ENCODE assay signal across 2 cellular contexts in the genomic region with DNA sequence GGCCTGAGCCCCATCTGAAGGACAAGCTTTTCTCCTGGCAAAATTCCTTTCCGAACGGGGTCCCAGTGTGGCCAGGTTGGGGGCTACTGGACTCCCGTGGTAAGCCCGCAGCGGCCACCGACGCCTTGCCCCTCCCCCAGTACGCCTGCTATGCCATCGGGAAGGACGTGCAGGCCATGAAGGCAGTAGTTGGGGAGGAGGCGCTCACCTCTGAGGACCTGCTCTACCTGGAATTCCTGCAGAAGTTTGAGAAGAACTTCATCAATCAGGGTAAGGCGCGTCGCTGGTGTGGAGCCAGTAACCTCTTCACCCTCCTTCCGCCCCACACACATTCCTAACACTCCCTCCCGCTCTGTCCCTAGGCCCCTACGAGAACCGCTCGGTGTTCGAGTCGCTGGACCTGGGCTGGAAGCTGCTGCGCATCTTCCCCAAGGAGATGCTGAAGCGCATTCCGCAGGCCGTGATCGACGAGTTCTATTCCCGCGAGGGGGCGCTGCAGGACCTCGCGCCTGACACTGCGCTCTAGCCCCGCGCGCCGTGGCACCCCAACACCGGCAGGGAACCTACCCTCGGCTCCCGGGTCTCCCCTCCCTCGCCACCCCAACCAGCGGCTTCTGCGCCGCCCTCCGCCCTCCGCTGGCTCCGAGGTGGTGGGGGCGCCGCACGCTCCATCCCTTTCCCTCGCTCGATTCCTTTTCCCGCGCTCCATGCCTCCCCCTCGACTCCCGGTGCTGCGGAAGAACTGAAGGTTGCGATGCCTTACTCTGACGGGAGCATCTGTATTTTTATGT.
TF ChIP-seq lines count a peak whose summit lies in the region.

No MANE protein-coding gene starts in this region.

TF ChIP-seq in IMR-90, 13 proteins besides CTCF, POLR2A, EP300 and RAD21:
- TF ChIP-seq MXI1 (IDR thresholded peaks at IDR 0.05; ENCODE audit: borderline replicate concordance, low read depth, low read length) (no peak), SMC3 (IDR thresholded peaks at IDR 0.05; ENCODE audit: low read depth, low read length) (peak; percentile 41; the same call in 1 of the 2 replicates)

TF ChIP-seq in HepG2, 621 proteins besides CTCF, POLR2A, EP300 and RAD21 (continues in another document):
- TF ChIP-seq, protein P1, sequence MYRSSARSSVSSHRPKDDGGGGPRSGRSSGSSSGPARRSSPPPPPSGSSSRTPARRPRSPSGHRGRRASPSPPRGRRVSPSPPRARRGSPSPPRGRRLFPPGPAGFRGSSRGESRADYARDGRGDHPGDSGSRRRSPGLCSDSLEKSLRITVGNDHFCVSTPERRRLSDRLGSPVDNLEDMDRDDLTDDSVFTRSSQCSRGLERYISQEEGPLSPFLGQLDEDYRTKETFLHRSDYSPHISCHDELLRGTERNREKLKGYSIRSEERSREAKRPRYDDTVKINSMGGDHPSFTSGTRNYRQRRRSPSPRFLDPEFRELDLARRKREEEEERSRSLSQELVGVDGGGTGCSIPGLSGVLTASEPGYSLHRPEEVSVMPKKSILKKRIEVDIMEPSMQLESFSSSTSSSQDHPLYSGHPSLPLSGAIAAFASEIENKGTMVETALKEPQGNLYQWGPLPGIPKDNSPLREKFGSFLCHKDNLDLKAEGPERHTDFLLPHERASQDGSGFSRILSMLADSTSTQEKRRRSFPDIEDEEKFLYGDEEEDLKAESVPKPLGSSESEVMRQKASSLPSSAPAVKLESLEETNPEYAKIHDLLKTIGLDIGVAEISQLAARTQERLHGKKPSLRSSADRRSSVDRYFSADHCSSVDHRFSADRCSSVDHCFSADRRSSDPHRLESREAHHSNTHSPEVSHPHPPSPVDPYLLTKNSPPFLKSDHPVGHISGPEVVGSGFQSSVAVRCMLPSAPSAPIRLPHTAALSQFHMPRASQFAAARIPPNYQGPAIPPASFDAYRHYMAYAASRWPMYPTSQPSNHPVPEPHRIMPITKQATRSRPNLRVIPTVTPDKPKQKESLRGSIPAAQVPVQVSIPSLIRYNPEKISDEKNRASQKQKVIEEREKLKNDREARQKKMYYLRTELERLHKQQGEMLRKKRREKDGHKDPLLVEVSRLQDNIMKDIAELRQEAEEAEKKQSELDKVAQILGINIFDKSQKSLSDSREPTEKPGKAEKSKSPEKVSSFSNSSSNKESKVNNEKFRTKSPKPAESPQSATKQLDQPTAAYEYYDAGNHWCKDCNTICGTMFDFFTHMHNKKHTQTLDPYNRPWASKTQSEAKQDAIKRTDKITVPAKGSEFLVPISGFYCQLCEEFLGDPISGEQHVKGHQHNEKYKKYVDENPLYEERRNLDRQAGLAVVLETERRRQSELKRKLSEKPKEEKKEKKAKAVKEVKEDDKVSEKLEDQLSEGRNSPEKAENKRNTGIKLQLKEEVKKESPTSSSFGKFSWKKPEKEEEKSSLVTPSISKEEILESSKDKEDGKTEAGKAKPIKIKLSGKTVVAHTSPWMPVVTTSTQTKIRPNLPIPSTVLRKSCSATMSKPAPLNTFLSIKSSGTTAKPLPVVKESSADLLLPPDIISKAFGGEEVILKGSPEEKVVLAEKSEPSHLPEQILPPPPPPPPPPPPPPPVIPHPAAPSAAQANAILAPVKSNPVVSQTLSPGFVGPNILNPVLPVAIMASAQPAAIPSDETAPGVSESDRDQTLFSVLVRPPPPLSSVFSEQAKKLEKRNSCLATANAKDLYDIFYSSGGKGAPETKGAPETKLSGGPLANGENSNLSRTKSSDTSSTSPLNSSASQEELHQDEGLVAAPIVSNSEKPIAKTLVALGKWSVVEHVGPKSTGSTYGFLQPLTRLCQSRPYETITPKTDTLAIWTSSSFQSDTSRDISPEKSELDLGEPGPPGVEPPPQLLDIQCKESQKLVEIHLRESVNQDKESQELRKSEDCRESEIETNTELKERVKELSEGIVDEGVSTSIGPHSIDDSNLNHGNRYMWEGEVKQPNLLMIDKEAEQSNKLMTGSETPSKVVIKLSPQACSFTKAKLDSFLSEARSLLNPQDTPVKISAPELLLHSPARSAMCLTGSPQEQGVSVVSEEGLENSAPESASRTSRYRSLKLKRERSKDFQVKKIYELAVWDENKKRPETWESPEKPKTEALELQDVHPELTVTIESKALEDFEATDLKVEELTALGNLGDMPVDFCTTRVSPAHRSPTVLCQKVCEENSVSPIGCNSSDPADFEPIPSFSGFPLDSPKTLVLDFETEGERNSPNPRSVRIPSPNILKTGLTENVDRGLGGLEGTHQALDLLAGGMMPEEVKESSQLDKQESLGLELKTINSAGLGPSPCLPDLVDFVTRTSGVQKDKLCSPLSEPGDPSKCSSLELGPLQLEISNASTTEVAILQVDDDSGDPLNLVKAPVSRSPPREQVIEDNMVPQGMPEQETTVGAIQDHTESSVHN (CRISPR knock-in tag; IDR thresholded peaks at IDR 0.05) = no peak
- TF ChIP-seq ZNF292 (CRISPR knock-in tag; IDR thresholded peaks at IDR 0.05; ENCODE audit: borderline replicate concordance, low read depth) (no peak), MYNN (CRISPR knock-in tag; IDR thresholded peaks at IDR 0.05; ENCODE audit: low read depth) (no peak), ZNF567 (CRISPR knock-in tag; IDR thresholded peaks at IDR 0.05; ENCODE audit: borderline replicate concordance) (no peak), NFKB2 (CRISPR knock-in tag; IDR thresholded peaks at IDR 0.05; ENCODE audit: borderline replicate concordance) (peak; percentile 67; the same call in 1 of the 2 replicates), GRHL1 (CRISPR knock-in tag; conservative IDR thresholded peaks at IDR 0.05) (no peak), ZSCAN9 (CRISPR knock-in tag; IDR thresholded peaks at IDR 0.05; ENCODE audit: borderline replicate concordance) (no peak), ZNF652 (CRISPR knock-in tag; IDR thresholded peaks at IDR 0.05; ENCODE audit: borderline replicate concordance, low read depth) (no peak), HCFC1 (IDR thresholded peaks at IDR 0.05; ENCODE audit: low read depth, low read length) (no peak), ZNF510 (CRISPR knock-in tag; IDR thresholded peaks at IDR 0.05; ENCODE audit: low read depth) (no peak), MAFG (CRISPR knock-in tag; IDR thresholded peaks at IDR 0.05) (no peak), SMAD9 (CRISPR knock-in tag; IDR thresholded peaks at IDR 0.05) (no peak), ZNF180 (CRISPR knock-in tag; IDR thresholded peaks at IDR 0.05; ENCODE audit: borderline replicate concordance, low read depth) (0 out of 2 replicates have a peak, but pooled peaks have one; percentile 38), SP140L (CRISPR knock-in tag; IDR thresholded peaks at IDR 0.05; ENCODE audit: borderline replicate concordance) (no peak), ZNF557 (CRISPR knock-in tag; IDR thresholded peaks at IDR 0.05) (no peak), AGO2 (optimal IDR thresholded peaks at IDR 0.05; ENCODE audit: low read depth, low read length) (peak; percentile 35), ZKSCAN5 (CRISPR knock-in tag; IDR thresholded peaks at IDR 0.05) (no peak), SKI (IDR thresholded peaks at IDR 0.05; ENCODE audit: partially characterized antibody) (no peak), MIXL1 (CRISPR knock-in tag; IDR thresholded peaks at IDR 0.05) (no peak), MED13 (CRISPR knock-in tag; IDR thresholded peaks at IDR 0.05) (no peak), ZNF256 (CRISPR knock-in tag; conservative IDR thresholded peaks at IDR 0.05) (no peak), STAG1 (CRISPR knock-in tag; IDR thresholded peaks at IDR 0.05) (peak; percentile 77), XRCC5 (optimal IDR thresholded peaks at IDR 0.05; ENCODE audit: low read length) (peak; percentile 71), PTBP1 (IDR thresholded peaks at IDR 0.05; ENCODE audit: low read depth, low read length, poor library complexity, severe bottlenecking) (no peak), ZNF484 (CRISPR knock-in tag; IDR thresholded peaks at IDR 0.05; ENCODE audit: borderline replicate concordance, low read depth) (no peak), ZBTB7B (CRISPR knock-in tag; IDR thresholded peaks at IDR 0.05) (no peak), PHF8 (CRISPR knock-in tag; IDR thresholded peaks at IDR 0.05) (no peak), SMAD1 (CRISPR knock-in tag; IDR thresholded peaks at IDR 0.05; ENCODE audit: borderline replicate concordance, low read depth) (no peak), KDM1A (CRISPR knock-in tag; IDR thresholded peaks at IDR 0.05) (0 out of 2 replicates have a peak, but pooled peaks have one; percentile 31), ZNF740 (CRISPR knock-in tag; IDR thresholded peaks at IDR 0.05) (no peak), BRD4 (CRISPR knock-in tag; IDR thresholded peaks at IDR 0.05) (no peak), HIVEP1 (CRISPR knock-in tag; IDR thresholded peaks at IDR 0.05) (peak; percentile 4; the same call in 1 of the 2 replicates), ESRRA (CRISPR knock-in tag; IDR thresholded peaks at IDR 0.05; ENCODE audit: low read depth) (no peak), ZSCAN30 (CRISPR knock-in tag; IDR thresholded peaks at IDR 0.05) (no peak)
- TF ChIP-seq, protein P2, sequence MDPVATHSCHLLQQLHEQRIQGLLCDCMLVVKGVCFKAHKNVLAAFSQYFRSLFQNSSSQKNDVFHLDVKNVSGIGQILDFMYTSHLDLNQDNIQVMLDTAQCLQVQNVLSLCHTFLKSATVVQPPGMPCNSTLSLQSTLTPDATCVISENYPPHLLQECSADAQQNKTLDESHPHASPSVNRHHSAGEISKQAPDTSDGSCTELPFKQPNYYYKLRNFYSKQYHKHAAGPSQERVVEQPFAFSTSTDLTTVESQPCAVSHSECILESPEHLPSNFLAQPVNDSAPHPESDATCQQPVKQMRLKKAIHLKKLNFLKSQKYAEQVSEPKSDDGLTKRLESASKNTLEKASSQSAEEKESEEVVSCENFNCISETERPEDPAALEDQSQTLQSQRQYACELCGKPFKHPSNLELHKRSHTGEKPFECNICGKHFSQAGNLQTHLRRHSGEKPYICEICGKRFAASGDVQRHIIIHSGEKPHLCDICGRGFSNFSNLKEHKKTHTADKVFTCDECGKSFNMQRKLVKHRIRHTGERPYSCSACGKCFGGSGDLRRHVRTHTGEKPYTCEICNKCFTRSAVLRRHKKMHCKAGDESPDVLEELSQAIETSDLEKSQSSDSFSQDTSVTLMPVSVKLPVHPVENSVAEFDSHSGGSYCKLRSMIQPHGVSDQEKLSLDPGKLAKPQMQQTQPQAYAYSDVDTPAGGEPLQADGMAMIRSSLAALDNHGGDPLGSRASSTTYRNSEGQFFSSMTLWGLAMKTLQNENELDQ (CRISPR knock-in tag; IDR thresholded peaks at IDR 0.05; ENCODE audit: borderline replicate concordance) = no peak
- TF ChIP-seq, protein P3, sequence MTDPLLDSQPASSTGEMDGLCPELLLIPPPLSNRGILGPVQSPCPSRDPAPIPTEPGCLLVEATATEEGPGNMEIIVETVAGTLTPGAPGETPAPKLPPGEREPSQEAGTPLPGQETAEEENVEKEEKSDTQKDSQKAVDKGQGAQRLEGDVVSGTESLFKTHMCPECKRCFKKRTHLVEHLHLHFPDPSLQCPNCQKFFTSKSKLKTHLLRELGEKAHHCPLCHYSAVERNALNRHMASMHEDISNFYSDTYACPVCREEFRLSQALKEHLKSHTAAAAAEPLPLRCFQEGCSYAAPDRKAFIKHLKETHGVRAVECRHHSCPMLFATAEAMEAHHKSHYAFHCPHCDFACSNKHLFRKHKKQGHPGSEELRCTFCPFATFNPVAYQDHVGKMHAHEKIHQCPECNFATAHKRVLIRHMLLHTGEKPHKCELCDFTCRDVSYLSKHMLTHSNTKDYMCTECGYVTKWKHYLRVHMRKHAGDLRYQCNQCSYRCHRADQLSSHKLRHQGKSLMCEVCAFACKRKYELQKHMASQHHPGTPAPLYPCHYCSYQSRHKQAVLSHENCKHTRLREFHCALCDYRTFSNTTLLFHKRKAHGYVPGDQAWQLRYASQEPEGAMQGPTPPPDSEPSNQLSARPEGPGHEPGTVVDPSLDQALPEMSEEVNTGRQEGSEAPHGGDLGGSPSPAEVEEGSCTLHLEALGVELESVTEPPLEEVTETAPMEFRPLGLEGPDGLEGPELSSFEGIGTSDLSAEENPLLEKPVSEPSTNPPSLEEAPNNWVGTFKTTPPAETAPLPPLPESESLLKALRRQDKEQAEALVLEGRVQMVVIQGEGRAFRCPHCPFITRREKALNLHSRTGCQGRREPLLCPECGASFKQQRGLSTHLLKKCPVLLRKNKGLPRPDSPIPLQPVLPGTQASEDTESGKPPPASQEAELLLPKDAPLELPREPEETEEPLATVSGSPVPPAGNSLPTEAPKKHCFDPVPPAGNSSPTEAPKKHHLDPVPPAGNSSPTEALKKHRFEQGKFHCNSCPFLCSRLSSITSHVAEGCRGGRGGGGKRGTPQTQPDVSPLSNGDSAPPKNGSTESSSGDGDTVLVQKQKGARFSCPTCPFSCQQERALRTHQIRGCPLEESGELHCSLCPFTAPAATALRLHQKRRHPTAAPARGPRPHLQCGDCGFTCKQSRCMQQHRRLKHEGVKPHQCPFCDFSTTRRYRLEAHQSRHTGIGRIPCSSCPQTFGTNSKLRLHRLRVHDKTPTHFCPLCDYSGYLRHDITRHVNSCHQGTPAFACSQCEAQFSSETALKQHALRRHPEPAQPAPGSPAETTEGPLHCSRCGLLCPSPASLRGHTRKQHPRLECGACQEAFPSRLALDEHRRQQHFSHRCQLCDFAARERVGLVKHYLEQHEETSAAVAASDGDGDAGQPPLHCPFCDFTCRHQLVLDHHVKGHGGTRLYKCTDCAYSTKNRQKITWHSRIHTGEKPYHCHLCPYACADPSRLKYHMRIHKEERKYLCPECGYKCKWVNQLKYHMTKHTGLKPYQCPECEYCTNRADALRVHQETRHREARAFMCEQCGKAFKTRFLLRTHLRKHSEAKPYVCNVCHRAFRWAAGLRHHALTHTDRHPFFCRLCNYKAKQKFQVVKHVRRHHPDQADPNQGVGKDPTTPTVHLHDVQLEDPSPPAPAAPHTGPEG (CRISPR knock-in tag; IDR thresholded peaks at IDR 0.05) = no peak
- TF ChIP-seq, protein P4, sequence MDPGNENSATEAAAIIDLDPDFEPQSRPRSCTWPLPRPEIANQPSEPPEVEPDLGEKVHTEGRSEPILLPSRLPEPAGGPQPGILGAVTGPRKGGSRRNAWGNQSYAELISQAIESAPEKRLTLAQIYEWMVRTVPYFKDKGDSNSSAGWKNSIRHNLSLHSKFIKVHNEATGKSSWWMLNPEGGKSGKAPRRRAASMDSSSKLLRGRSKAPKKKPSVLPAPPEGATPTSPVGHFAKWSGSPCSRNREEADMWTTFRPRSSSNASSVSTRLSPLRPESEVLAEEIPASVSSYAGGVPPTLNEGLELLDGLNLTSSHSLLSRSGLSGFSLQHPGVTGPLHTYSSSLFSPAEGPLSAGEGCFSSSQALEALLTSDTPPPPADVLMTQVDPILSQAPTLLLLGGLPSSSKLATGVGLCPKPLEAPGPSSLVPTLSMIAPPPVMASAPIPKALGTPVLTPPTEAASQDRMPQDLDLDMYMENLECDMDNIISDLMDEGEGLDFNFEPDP (CRISPR knock-in tag; conservative IDR thresholded peaks at IDR 0.05) = no peak
